ENCODE assay signal across 8 cellular contexts in the genomic region with DNA sequence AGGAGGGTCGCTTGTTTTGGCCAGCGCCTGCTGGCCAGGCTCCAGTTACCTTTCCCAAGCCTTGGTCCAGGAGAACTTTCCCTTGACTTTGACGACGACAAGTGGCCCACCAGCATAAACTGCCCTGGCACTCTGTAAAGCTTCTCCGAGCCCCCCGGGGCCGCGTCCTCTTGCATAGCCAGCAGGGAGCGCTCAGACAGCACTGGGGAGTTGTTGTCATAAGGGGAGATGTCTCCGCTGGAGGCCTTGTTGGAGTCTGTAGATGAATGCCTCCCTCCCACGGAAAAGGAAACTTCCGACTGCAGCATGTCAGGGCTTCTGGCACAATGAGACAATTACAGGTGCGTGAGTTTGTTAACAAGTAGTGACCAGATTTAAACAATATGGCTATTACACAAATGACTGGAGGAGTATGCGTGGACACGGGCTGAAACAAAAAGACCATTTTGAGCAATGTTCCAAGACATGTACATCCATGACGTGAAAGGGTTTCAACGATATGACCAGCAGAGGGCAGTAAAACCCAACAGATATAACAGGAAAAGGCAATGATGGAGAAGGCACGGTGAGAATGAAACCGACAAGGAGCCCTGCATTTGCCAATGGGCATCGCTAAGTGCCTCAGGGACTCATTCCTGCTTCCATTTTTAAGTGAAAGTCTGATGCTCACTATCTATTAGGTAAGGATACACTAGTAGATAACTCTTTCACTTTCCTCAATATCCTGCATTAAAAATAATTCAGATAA. TPM values are rescaled to one million over a fixed set of nuclear protein-coding genes. Genes with fewer than 3 reads are reported as not detected.
DNase-seq lines count a peak whose midpoint lies in the region; ATAC-seq and TF ChIP-seq lines count a peak whose summit lies in the region.

No MANE protein-coding gene starts in this region.

- H3K4me1 ChIP-seq in Caco-2 = no peaks in the 10 kb centered on the region
- peaks cover 0 to 5% (median 0%) of the 10 kb centered on the region in 3 donors for H3K4me1 ChIP-seq in esophagus squamous epithelium
- no peaks in the 10 kb centered on the region for H3K4me1 ChIP-seq in upper lobe of right lung

- no peak overlapping the region for H3K4me3 Mint-ChIP-seq in Caco-2 (ENCODE audit: unreplicated experiment)
- H3K4me3 Mint-ChIP-seq in natural killer cell treated with Interleukin-12 subunit alpha and Interleukin-12 subunit beta and Interleukin-15 and Interleukin-18, amount 100 ng/mL, for 72 hours = no peak overlapping the region

- H3K4me3 ChIP-seq in Caco-2 (ENCODE audit: low read depth, low read length) (no peak overlapping the region), HL-60 (replicated peaks; ENCODE audit: insufficient read depth, low read length) (no peak overlapping the region), esophagus squamous epithelium (no peak overlapping the region), upper lobe of right lung (no peak overlapping the region)

- no peak for TF ChIP-seq POLR2A in esophagus squamous epithelium (IDR thresholded peaks at IDR 0.05)

- H3K27ac ChIP-seq in HL-60 (replicated peaks) = no peak overlapping the region
- no peak overlapping the region for H3K27ac ChIP-seq in esophagus squamous epithelium
- no peak overlapping the region for H3K27ac ChIP-seq in upper lobe of right lung

- POLR2A ChIA-PET in Caco-2 (lab: Charles Lee) = no interaction called here

- DNase-seq in Caco-2 (peak; percentile 56 to 69), HL-60 (ENCODE audit: low read depth in 1 of 2, low spot score in 1 of 2) (peak; percentile 4 to 63), NCI-H748 (lab: John Stamatoyannopoulos, UW; ENCODE audit: unreplicated experiment) (peak; percentile 85), esophagus squamous epithelium (lab: John Stamatoyannopoulos, UW) (no peak), upper lobe of right lung (no peak)
- DNase-seq in activated CD8-positive, alpha-beta memory T cell treated with anti-CD3 and anti-CD28 coated beads, Interleukin-2, amount 50 U/mL, for 1 hour (ENCODE audit: extremely low read depth) = peak; percentile 16
- DNase-seq in natural killer cell treated with Interleukin-12 subunit alpha and Interleukin-12 subunit beta and Interleukin-15 and Interleukin-18, amount 100 ng/mL, for 72 hours (ENCODE audit: low spot score) = no peak

- no TSS peak for BruUV-seq in Caco-2 (replicated peaks; lab: Mats Ljungman, UMichigan)

- H3K36me3 Mint-ChIP-seq in Caco-2 (ENCODE audit: insufficient read depth, unreplicated experiment) = no peaks in the 10 kb centered on the region
- H3K36me3 Mint-ChIP-seq in natural killer cell treated with Interleukin-12 subunit alpha and Interleukin-12 subunit beta and Interleukin-15 and Interleukin-18, amount 100 ng/mL, for 72 hours = no peaks in the 10 kb centered on the region

- intact Hi-C loops in Caco-2 (cut with micrococcal nuclease; ENCODE audit: unreplicated experiment) (loop anchor here (1.0 to 10.0 kb wide), 7 partner anchors 181 to 631 kb away; no protein-coding TSS in a partner anchor), esophagus squamous epithelium (cut with DNase I) (loop anchor here (10.0 kb wide), 1 partner anchor 391 kb away; no protein-coding TSS in a partner anchor), upper lobe of right lung (cut with DNase I) (no loop called here)

- no peaks in the 10 kb centered on the region for H3K27me3 Mint-ChIP-seq in Caco-2 (ENCODE audit: insufficient read depth, unreplicated experiment)
- H3K27me3 Mint-ChIP-seq in natural killer cell treated with Interleukin-12 subunit alpha and Interleukin-12 subunit beta and Interleukin-15 and Interleukin-18, amount 100 ng/mL, for 72 hours = peaks cover 0 to 17% of the 10 kb centered on the region in 2 donors

- peak; percentile 90 for ATAC-seq in GM19395 (IDR thresholded peaks at IDR 0.05; ENCODE audit: unreplicated experiment)
- peak; percentile 57 to 80 for ATAC-seq in natural killer cell treated with Interleukin-12 subunit alpha and Interleukin-12 subunit beta and Interleukin-15 and Interleukin-18, amount 100 ng/mL, for 72 hours
- peak; percentile 88 for ATAC-seq in upper lobe of right lung

- H3K9me3 ChIP-seq in Caco-2 = no peaks in the 10 kb centered on the region
- no peaks in the 10 kb centered on the region for H3K9me3 ChIP-seq in esophagus squamous epithelium
- H3K9me3 ChIP-seq in upper lobe of right lung = no peaks in the 10 kb centered on the region

- H3K36me3 ChIP-seq in Caco-2 (ENCODE audit: control insufficient read depth, insufficient read depth, low read length) (no peaks in the 10 kb centered on the region), esophagus squamous epithelium (no peaks in the 10 kb centered on the region), upper lobe of right lung (no peaks in the 10 kb centered on the region)

- H3K27me3 ChIP-seq in Caco-2 (replicated peaks; ENCODE audit: control insufficient read depth, insufficient read depth, low read length) (no peaks in the 10 kb centered on the region), HL-60 (ENCODE audit: insufficient read depth, poor library complexity, severe bottlenecking) (no peaks in the 10 kb centered on the region), esophagus squamous epithelium (no peaks in the 10 kb centered on the region), upper lobe of right lung (no peaks in the 10 kb centered on the region)

- CTCF ChIA-PET in Caco-2 (lab: Charles Lee) = interaction anchor here (1.9 kb wide), 1 partner anchor 388 kb away, joined by 5 read pairs; no protein-coding TSS in a partner anchor

- no peaks in the 10 kb centered on the region for H3K9me3 Mint-ChIP-seq in Caco-2 (ENCODE audit: unreplicated experiment)
- H3K9me3 Mint-ChIP-seq in natural killer cell treated with Interleukin-12 subunit alpha and Interleukin-12 subunit beta and Interleukin-15 and Interleukin-18, amount 100 ng/mL, for 72 hours = no peaks in the 10 kb centered on the region

- TF ChIP-seq CTCF in Caco-2 (IDR thresholded peaks at IDR 0.05; ENCODE audit: insufficient read depth in 1 of 2, low read depth in 1 of 2, low read length in 1 of 2, severe bottlenecking in 1 of 2, unreplicated experiment in 1 of 2) = peak; percentile 39 to 52
- peak; percentile 24 for TF ChIP-seq CTCF in HL-60 (IDR thresholded peaks at IDR 0.05; ENCODE audit: insufficient read depth, low read length)
- TF ChIP-seq CTCF in esophagus squamous epithelium (IDR thresholded peaks at IDR 0.05) = peak; percentile 50 to 70 (median 62)
- peak; percentile 60 for TF ChIP-seq CTCF in upper lobe of right lung (IDR thresholded peaks at IDR 0.05)

- WGBS in esophagus squamous epithelium, 2 donors = 20 to 23% methylated on average over 12 to 19 of the region's 20 CpGs

- H3K27ac Mint-ChIP-seq in Caco-2 (ENCODE audit: unreplicated experiment) = no peak overlapping the region
- H3K27ac Mint-ChIP-seq in natural killer cell treated with Interleukin-12 subunit alpha and Interleukin-12 subunit beta and Interleukin-15 and Interleukin-18, amount 100 ng/mL, for 72 hours = no peak overlapping the region

- H3K4me1 Mint-ChIP-seq in Caco-2 (ENCODE audit: low read depth, unreplicated experiment) = peaks cover 6% of the 10 kb centered on the region
- peaks cover 4 to 6% of the 10 kb centered on the region in 2 donors for H3K4me1 Mint-ChIP-seq in natural killer cell treated with Interleukin-12 subunit alpha and Interleukin-12 subunit beta and Interleukin-15 and Interleukin-18, amount 100 ng/mL, for 72 hours (ENCODE audit: low read depth in 2 of 2)

RNA-seq across cellular contexts. Expression of a gene that starts 33.0 kb away (rescaled TPM):
- total RNA-seq in Caco-2 (2022) = 39.8 and 42.4 TPM in 2 replicates
- total RNA-seq in esophagus squamous epithelium = 10 to 100 TPM; 10.9 to 17.9 (median 13.5) TPM
- 10 to 100 TPM; 26.9 to 30.9 TPM for total RNA-seq in natural killer cell treated with Interleukin-12 subunit alpha and Interleukin-12 subunit beta and Interleukin-15 and Interleukin-18, amount 100 ng/mL, for 72 hours
- total RNA-seq in upper lobe of right lung = 19.4 TPM

Comparison
In these comparisons a context has a peak if more than half of its experiments do, and no peak if none do; other contexts are left out.
1. DNase-seq: peak in Caco-2 (2 of 2), HL-60 (2 of 2), NCI-H748 (single experiment) and activated CD8-positive, alpha-beta memory T cell treated with anti-CD3 and anti-CD28 coated beads, Interleukin-2, amount 50 U/mL, for 1 hour (single experiment); none in esophagus squamous epithelium (single experiment), natural killer cell treated with Interleukin-12 subunit alpha and Interleukin-12 subunit beta and Interleukin-15 and Interleukin-18, amount 100 ng/mL, for 72 hours (single experiment) and upper lobe of right lung (single experiment).
2. Peak in every context shown above with its lines, with median percentiles within 50 percentile points of each other: CTCF ChIP-seq and ATAC-seq.